Comparison of ENCODE assay signal across 23 cellular contexts in genomic region chr17:56697190-56697589, GRCh38.
"Had no signal": no experiment of that assay in that cellular context is flagged by ENCODE, and none has a peak within 500 bp of the region (broad histone marks: within the 10 kb centered on the region; RNA-seq: fewer than 3 reads in every experiment).

No MANE protein-coding gene starts in this region.

- H3K27ac ChIP-seq: breast epithelium, neural progenitor cell, parathyroid adenoma, psoas muscle, spleen, tibial nerve, WERI-Rb-1 had no signal

- H3K4me3 ChIP-seq: breast epithelium, neural progenitor cell, psoas muscle, spleen, tibial nerve had no signal

- H3K9me3 ChIP-seq: breast epithelium, psoas muscle, spleen, tibial nerve had no signal

- ATAC-seq: activated CD4-positive, CD25-positive, alpha-beta regulatory T cell treated with anti-CD3 and anti-CD28 coated beads, Interleukin-2, amount 50 U/mL, for 24 hours; esophagus mucosa; naive thymus-derived CD8-positive, alpha-beta T cell; psoas muscle; T-helper 17 cell had no signal

- DNase-seq: activated CD4-positive, alpha-beta memory T cell treated with anti-CD3 and anti-CD28 coated beads for 36 hours; activated CD4-positive, alpha-beta T cell treated with anti-CD3 and anti-CD28 coated beads for 48 hours; activated CD8-positive, alpha-beta memory T cell treated with anti-CD3 and anti-CD28 coated beads, Interleukin-2, amount 50 U/mL, for 4 hours; activated effector memory CD4-positive, alpha-beta T cell treated with anti-CD3 and anti-CD28 coated beads, Interleukin-2, amount 50 U/mL, for 16 hours; activated naive CD4-positive, alpha-beta T cell treated with anti-CD3 and anti-CD28 coated beads, Interleukin-2, amount 10 ng/mL, durations not matched to agents 7 days and 5 days; activated naive CD8-positive, alpha-beta T cell treated with anti-CD3 and anti-CD28 coated beads, Interleukin-2, amount 10 ng/mL, durations not matched to agents 7 days and 5 days; activated T-cell treated with anti-CD3 and anti-CD28 coated beads, Interleukin-2, amount 50 U/mL, for 1 hour; central memory CD4-positive, alpha-beta T cell; foreskin melanocyte; naive thymus-derived CD8-positive, alpha-beta T cell; occipital lobe; psoas muscle; spleen; stimulated activated naive CD4-positive, alpha-beta T cell treated with Interleukin-2 at 50 U/mL for 16 hours; T-helper 17 cell; T1000; WERI-Rb-1 had no signal

- H3K4me1 ChIP-seq: neural progenitor cell, tibial nerve had no signal

- H3K36me3 ChIP-seq: breast epithelium, neural progenitor cell, spleen, tibial nerve, WERI-Rb-1 had no signal

- H3K27me3 ChIP-seq: breast epithelium, neural progenitor cell, spleen, tibial nerve had no signal
